ENCODE assay signal across 23 cellular contexts in the genomic region with DNA sequence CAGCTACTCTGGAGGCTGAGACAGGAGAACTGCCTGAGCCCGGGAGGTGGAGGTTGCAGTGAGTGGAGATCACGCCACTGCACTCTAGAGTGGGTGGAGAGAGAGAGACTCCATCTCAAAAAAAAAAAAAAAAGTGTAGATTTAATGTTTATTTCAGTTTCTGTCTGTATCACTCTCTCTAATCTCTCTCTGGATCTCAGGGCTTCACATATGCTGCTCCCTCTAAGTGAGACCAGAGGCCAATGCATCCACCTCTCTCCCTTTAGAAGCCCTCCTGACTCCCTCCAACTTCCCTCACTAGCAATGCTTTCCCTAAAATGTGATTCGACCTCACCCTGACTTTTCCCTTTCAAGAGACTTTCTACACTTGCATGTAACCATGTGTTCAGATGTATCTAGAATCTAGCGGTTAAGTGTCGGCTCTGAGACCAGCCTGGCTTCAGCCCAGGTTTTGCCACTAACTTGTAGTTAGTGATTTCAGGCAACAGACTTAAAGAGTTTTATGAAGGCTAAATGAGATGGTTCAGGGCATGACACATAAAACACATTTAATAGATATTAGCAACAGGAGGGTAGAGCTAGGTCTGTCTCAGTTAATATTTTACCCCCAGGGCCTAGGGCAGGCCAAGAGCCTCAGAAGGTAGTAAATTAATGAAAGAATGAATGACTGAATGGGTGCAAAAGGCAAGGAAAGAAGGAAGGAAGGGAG.
"Had no signal": no experiment of that assay in that cellular context is flagged by ENCODE, and none has a peak within 500 bp of the region (broad histone marks: within the 10 kb centered on the region; RNA-seq: fewer than 3 reads in every experiment).

No MANE protein-coding gene starts in this region.

- H3K36me3 Mint-ChIP-seq: activated naive CD8-positive, alpha-beta T cell treated with anti-CD3 and anti-CD28 coated beads for 36 hours had no signal

- DNase-seq: activated B cell treated with CpG ODN at 0.5 μM for 24 hours; activated CD4-positive, alpha-beta T cell treated with anti-CD3 and anti-CD28 coated beads, Interleukin-2, amount 50 U/mL, for 4 hours; activated effector memory CD4-positive, alpha-beta T cell treated with anti-CD3 and anti-CD28 coated beads, Interleukin-2, amount 50 U/mL, for 16 hours; activated naive CD4-positive, alpha-beta T cell treated with anti-CD3 and anti-CD28 coated beads for 36 hours; activated naive CD8-positive, alpha-beta T cell treated with anti-CD3 and anti-CD28 coated beads for 36 hours; adrenal gland; aorta; cerebellar nuclear complex; dorsolateral prefrontal cortex; effector memory CD4-positive, alpha-beta T cell; erythroblast; gastrocnemius medialis; mammary epithelial cell; midbrain; naive thymus-derived CD8-positive, alpha-beta T cell; posterior cingulate gyrus; stimulated activated CD4-positive, alpha-beta T cell treated with anti-CD3 and anti-CD28 coated beads, Interleukin-12 subunit alpha, Interleukin-12 subunit beta, amount 100 ng/mL, for 4 hours; stimulated activated CD4-positive, alpha-beta T cell treated with anti-CD3 and anti-CD28 coated beads, Interleukin-4, amount 100 ng/mL, for 1 hour; trophoblast cell; uterus had no signal

- H3K9me3 Mint-ChIP-seq: activated B cell treated with CpG ODN at 0.5 μM for 24 hours had no signal

- H3K4me1 Mint-ChIP-seq: activated naive CD8-positive, alpha-beta T cell treated with anti-CD3 and anti-CD28 coated beads for 36 hours had no signal

- ATAC-seq: body of pancreas; gastrocnemius medialis; naive thymus-derived CD8-positive, alpha-beta T cell; sciatic nerve had no signal

- H3K27ac Mint-ChIP-seq: activated B cell treated with CpG ODN at 0.5 μM for 24 hours; activated naive CD4-positive, alpha-beta T cell treated with anti-CD3 and anti-CD28 coated beads for 36 hours; activated naive CD8-positive, alpha-beta T cell treated with anti-CD3 and anti-CD28 coated beads for 36 hours; naive thymus-derived CD8-positive, alpha-beta T cell; stimulated activated naive CD8-positive, alpha-beta T cell treated with anti-CD3 and anti-CD28 coated beads, Interleukin-15, Interleukin-2, amounts not matched to agents 100 ng/mL and 50 ng/mL, for 24 hours had no signal

- H3K4me3 Mint-ChIP-seq: activated B cell treated with CpG ODN at 0.5 μM for 24 hours; activated naive CD4-positive, alpha-beta T cell treated with anti-CD3 and anti-CD28 coated beads for 36 hours; activated naive CD8-positive, alpha-beta T cell treated with anti-CD3 and anti-CD28 coated beads for 36 hours; stimulated activated naive CD8-positive, alpha-beta T cell treated with anti-CD3 and anti-CD28 coated beads, Interleukin-15, Interleukin-2, amounts not matched to agents 100 ng/mL and 50 ng/mL, for 24 hours had no signal

- H3K27me3 Mint-ChIP-seq: activated B cell treated with CpG ODN at 0.5 μM for 24 hours; activated naive CD8-positive, alpha-beta T cell treated with anti-CD3 and anti-CD28 coated beads for 36 hours; stimulated activated naive CD8-positive, alpha-beta T cell treated with anti-CD3 and anti-CD28 coated beads, Interleukin-15, Interleukin-2, amounts not matched to agents 100 ng/mL and 50 ng/mL, for 24 hours had no signal
